Comparison of ENCODE assay signal across 11 cellular contexts in the genomic region with DNA sequence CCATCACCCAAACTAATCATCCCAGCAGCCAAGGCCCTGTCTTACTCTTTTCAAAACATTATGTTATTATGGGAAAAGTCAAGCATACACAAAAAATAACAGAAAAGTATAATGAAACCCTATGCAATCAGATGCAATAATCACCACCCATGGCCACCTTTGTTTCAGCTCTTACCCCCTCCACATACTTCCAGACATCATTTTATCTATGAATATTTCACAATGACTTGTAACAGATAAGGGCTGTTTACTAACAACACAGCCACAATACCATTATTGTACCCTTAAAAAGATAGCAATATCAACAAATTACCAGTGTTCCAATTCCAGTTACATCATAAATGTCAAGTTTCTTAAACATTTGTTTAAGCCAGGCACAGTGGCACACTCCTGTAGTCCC.
"Had no signal": no experiment of that assay in that cellular context is flagged by ENCODE, and none has a peak within 500 bp of the region (broad histone marks: within the 10 kb centered on the region; RNA-seq: fewer than 3 reads in every experiment).

No MANE protein-coding gene starts in this region.

- H3K27ac ChIP-seq: GM23248 had no signal

- H3K4me3 ChIP-seq: GM23248, GM23338, HAP-1 had no signal

- H3K4me2 ChIP-seq: GM23338 had no signal

- ATAC-seq: HCT116 had no signal

- H3K9me3 Mint-ChIP-seq: GM23338, H9, HFFc6 had no signal

- H2AFZ ChIP-seq: GM23248, GM23338 had no signal

- H3K4me1 ChIP-seq: HAP-1 had no signal

- FAIRE-seq: H1, H54 had no signal

- H3K9me3 ChIP-seq: HAP-1 had no signal

- H3K4me3 Mint-ChIP-seq: GM23338, H9, HFFc6 had no signal

- H3K4me1 Mint-ChIP-seq: GM23338 had no signal

- H3K36me3 ChIP-seq: HAP-1 had no signal

- H3K9ac ChIP-seq: GM23248 had no signal

- H3K27ac Mint-ChIP-seq: GM23338, H9, HFFc6 had no signal

- DNase-seq: GM23248, GOT3, H7, H9, HCEC 1CT, HFFc6 had no signal
